Comparison of ENCODE assay signal across 1 cellular context in genomic region chr11:67317365-67318238, GRCh38.
TF ChIP-seq lines count a peak whose summit lies in the region.

No MANE protein-coding gene starts in this region.

TF ChIP-seq in HepG2, 621 proteins besides CTCF, POLR2A, EP300 and RAD21 (continued from another document and continues in another):
- TF ChIP-seq ZNF737 (CRISPR knock-in tag; IDR thresholded peaks at IDR 0.05; ENCODE audit: borderline replicate concordance) (peak; percentile 38; the same call in 1 of the 2 replicates), KMT2A (CRISPR knock-in tag; IDR thresholded peaks at IDR 0.05) (no peak; the same call in 1 of the 2 replicates), NR2C2 (CRISPR knock-in tag; IDR thresholded peaks at IDR 0.05; ENCODE audit: borderline replicate concordance) (peak; percentile 22; the same call in 1 of the 2 replicates), AGO1 (IDR thresholded peaks at IDR 0.05; ENCODE audit: low read depth, low read length, poor library complexity, severe bottlenecking) (peak; percentile 55), ZNF383 (CRISPR knock-in tag; IDR thresholded peaks at IDR 0.05; ENCODE audit: borderline replicate concordance) (0 out of 2 replicates have a peak, but pooled peaks have one; percentile 71), ZNF629 (CRISPR knock-in tag; conservative IDR thresholded peaks at IDR 0.05) (0 out of 2 replicates have a peak, but pooled peaks have one; percentile 6), HOXA3 (CRISPR knock-in tag; IDR thresholded peaks at IDR 0.05) (peak; percentile 56; the same call in 1 of the 2 replicates), ZEB1 (IDR thresholded peaks at IDR 0.05; ENCODE audit: insufficient replicate concordance, low read depth) (no peak), PHF8 (CRISPR knock-in tag; IDR thresholded peaks at IDR 0.05) (peak; percentile 78; the same call in 1 of the 2 replicates), MAFG (CRISPR knock-in tag; IDR thresholded peaks at IDR 0.05) (no peak), ZSCAN29 (CRISPR knock-in tag; conservative IDR thresholded peaks at IDR 0.05) (peak; percentile 30; the same call in 1 of the 2 replicates), ZNF597 (CRISPR knock-in tag; IDR thresholded peaks at IDR 0.05) (no peak), SMC3 (IDR thresholded peaks at IDR 0.05; ENCODE audit: low read length) (peak; percentile 73; the same call in 1 of the 2 replicates), ISL2 (CRISPR knock-in tag; IDR thresholded peaks at IDR 0.05) (no peak), LBX2 (CRISPR knock-in tag; IDR thresholded peaks at IDR 0.05; ENCODE audit: borderline replicate concordance) (no peak), THAP7 (CRISPR knock-in tag; IDR thresholded peaks at IDR 0.05) (no peak), ZNF280B (CRISPR knock-in tag; IDR thresholded peaks at IDR 0.05; ENCODE audit: borderline replicate concordance) (no peak; the same call in 1 of the 2 replicates), HMGXB4 (CRISPR knock-in tag; IDR thresholded peaks at IDR 0.05; ENCODE audit: borderline replicate concordance in 1 of 2, low read depth in 1 of 2) (peak; percentile 94 to 98), ELF1 (CRISPR knock-in tag; IDR thresholded peaks at IDR 0.05) (peak; percentile 97), NCOA5 (CRISPR knock-in tag; IDR thresholded peaks at IDR 0.05) (peak; percentile 48; the same call in 1 of the 2 replicates), ZNF747 (CRISPR knock-in tag; IDR thresholded peaks at IDR 0.05; ENCODE audit: borderline replicate concordance) (peak; percentile 95; the same call in 1 of the 2 replicates)
- TF ChIP-seq, protein P1, sequence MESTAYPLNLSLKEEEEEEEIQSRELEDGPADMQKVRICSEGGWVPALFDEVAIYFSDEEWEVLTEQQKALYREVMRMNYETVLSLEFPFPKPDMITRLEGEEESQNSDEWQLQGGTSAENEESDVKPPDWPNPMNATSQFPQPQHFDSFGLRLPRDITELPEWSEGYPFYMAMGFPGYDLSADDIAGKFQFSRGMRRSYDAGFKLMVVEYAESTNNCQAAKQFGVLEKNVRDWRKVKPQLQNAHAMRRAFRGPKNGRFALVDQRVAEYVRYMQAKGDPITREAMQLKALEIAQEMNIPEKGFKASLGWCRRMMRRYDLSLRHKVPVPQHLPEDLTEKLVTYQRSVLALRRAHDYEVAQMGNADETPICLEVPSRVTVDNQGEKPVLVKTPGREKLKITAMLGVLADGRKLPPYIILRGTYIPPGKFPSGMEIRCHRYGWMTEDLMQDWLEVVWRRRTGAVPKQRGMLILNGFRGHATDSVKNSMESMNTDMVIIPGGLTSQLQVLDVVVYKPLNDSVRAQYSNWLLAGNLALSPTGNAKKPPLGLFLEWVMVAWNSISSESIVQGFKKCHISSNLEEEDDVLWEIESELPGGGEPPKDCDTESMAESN (CRISPR knock-in tag; conservative IDR thresholded peaks at IDR 0.05) = peak; percentile 57
- TF ChIP-seq, protein P2, sequence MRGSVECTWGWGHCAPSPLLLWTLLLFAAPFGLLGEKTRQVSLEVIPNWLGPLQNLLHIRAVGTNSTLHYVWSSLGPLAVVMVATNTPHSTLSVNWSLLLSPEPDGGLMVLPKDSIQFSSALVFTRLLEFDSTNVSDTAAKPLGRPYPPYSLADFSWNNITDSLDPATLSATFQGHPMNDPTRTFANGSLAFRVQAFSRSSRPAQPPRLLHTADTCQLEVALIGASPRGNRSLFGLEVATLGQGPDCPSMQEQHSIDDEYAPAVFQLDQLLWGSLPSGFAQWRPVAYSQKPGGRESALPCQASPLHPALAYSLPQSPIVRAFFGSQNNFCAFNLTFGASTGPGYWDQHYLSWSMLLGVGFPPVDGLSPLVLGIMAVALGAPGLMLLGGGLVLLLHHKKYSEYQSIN (CRISPR knock-in tag; IDR thresholded peaks at IDR 0.05; ENCODE audit: borderline replicate concordance) = no peak
- TF ChIP-seq, protein P3, sequence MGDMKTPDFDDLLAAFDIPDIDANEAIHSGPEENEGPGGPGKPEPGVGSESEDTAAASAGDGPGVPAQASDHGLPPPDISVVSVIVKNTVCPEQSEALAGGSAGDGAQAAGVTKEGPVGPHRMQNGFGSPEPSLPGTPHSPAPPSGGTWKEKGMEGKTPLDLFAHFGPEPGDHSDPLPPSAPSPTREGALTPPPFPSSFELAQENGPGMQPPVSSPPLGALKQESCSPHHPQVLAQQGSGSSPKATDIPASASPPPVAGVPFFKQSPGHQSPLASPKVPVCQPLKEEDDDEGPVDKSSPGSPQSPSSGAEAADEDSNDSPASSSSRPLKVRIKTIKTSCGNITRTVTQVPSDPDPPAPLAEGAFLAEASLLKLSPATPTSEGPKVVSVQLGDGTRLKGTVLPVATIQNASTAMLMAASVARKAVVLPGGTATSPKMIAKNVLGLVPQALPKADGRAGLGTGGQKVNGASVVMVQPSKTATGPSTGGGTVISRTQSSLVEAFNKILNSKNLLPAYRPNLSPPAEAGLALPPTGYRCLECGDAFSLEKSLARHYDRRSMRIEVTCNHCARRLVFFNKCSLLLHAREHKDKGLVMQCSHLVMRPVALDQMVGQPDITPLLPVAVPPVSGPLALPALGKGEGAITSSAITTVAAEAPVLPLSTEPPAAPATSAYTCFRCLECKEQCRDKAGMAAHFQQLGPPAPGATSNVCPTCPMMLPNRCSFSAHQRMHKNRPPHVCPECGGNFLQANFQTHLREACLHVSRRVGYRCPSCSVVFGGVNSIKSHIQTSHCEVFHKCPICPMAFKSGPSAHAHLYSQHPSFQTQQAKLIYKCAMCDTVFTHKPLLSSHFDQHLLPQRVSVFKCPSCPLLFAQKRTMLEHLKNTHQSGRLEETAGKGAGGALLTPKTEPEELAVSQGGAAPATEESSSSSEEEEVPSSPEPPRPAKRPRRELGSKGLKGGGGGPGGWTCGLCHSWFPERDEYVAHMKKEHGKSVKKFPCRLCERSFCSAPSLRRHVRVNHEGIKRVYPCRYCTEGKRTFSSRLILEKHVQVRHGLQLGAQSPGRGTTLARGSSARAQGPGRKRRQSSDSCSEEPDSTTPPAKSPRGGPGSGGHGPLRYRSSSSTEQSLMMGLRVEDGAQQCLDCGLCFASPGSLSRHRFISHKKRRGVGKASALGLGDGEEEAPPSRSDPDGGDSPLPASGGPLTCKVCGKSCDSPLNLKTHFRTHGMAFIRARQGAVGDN (CRISPR knock-in tag; IDR thresholded peaks at IDR 0.05) = peak; percentile 92
- TF ChIP-seq, protein P4, sequence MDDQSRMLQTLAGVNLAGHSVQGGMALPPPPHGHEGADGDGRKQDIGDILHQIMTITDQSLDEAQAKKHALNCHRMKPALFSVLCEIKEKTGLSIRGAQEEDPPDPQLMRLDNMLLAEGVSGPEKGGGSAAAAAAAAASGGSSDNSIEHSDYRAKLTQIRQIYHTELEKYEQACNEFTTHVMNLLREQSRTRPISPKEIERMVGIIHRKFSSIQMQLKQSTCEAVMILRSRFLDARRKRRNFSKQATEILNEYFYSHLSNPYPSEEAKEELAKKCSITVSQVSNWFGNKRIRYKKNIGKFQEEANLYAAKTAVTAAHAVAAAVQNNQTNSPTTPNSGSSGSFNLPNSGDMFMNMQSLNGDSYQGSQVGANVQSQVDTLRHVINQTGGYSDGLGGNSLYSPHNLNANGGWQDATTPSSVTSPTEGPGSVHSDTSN (CRISPR knock-in tag; IDR thresholded peaks at IDR 0.05; ENCODE audit: borderline replicate concordance) = no peak; the same call in 1 of the 2 replicates
- TF ChIP-seq, protein P5, sequence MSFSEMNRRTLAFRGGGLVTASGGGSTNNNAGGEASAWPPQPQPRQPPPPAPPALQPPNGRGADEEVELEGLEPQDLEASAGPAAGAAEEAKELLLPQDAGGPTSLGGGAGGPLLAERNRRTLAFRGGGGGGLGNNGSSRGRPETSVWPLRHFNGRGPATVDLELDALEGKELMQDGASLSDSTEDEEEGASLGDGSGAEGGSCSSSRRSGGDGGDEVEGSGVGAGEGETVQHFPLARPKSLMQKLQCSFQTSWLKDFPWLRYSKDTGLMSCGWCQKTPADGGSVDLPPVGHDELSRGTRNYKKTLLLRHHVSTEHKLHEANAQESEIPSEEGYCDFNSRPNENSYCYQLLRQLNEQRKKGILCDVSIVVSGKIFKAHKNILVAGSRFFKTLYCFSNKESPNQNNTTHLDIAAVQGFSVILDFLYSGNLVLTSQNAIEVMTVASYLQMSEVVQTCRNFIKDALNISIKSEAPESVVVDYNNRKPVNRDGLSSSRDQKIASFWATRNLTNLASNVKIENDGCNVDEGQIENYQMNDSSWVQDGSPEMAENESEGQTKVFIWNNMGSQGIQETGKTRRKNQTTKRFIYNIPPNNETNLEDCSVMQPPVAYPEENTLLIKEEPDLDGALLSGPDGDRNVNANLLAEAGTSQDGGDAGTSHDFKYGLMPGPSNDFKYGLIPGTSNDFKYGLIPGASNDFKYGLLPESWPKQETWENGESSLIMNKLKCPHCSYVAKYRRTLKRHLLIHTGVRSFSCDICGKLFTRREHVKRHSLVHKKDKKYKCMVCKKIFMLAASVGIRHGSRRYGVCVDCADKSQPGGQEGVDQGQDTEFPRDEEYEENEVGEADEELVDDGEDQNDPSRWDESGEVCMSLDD (CRISPR knock-in tag; IDR thresholded peaks at IDR 0.05; ENCODE audit: borderline replicate concordance) = 0 out of 2 replicates have a peak, but pooled peaks have one; percentile 61
- TF ChIP-seq, protein P6, sequence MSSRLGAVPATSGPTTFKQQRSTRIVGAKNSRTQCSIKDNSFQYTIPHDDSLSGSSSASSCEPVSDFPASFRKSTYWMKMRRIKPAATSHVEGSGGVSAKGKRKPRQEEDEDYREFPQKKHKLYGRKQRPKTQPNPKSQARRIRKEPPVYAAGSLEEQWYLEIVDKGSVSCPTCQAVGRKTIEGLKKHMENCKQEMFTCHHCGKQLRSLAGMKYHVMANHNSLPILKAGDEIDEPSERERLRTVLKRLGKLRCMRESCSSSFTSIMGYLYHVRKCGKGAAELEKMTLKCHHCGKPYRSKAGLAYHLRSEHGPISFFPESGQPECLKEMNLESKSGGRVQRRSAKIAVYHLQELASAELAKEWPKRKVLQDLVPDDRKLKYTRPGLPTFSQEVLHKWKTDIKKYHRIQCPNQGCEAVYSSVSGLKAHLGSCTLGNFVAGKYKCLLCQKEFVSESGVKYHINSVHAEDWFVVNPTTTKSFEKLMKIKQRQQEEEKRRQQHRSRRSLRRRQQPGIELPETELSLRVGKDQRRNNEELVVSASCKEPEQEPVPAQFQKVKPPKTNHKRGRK (CRISPR knock-in tag; IDR thresholded peaks at IDR 0.05) = no peak
- TF ChIP-seq, protein P7, sequence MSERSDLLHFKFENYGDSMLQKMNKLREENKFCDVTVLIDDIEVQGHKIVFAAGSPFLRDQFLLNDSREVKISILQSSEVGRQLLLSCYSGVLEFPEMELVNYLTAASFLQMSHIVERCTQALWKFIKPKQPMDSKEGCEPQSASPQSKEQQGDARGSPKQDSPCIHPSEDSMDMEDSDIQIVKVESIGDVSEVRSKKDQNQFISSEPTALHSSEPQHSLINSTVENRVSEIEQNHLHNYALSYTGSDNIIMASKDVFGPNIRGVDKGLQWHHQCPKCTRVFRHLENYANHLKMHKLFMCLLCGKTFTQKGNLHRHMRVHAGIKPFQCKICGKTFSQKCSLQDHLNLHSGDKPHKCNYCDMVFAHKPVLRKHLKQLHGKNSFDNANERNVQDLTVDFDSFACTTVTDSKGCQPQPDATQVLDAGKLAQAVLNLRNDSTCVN (CRISPR knock-in tag; IDR thresholded peaks at IDR 0.05; ENCODE audit: borderline replicate concordance) = peak; percentile 62; the same call in 1 of the 2 replicates
- TF ChIP-seq, protein P8, sequence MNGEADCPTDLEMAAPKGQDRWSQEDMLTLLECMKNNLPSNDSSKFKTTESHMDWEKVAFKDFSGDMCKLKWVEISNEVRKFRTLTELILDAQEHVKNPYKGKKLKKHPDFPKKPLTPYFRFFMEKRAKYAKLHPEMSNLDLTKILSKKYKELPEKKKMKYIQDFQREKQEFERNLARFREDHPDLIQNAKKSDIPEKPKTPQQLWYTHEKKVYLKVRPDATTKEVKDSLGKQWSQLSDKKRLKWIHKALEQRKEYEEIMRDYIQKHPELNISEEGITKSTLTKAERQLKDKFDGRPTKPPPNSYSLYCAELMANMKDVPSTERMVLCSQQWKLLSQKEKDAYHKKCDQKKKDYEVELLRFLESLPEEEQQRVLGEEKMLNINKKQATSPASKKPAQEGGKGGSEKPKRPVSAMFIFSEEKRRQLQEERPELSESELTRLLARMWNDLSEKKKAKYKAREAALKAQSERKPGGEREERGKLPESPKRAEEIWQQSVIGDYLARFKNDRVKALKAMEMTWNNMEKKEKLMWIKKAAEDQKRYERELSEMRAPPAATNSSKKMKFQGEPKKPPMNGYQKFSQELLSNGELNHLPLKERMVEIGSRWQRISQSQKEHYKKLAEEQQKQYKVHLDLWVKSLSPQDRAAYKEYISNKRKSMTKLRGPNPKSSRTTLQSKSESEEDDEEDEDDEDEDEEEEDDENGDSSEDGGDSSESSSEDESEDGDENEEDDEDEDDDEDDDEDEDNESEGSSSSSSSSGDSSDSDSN (CRISPR knock-in tag; IDR thresholded peaks at IDR 0.05) = peak; percentile 81
